In genomic region chr5:156559955-156560354, GRCh38 we compare ENCODE assay signal across 12 cellular contexts.
DNase-seq lines count a peak whose midpoint lies in the region; TF ChIP-seq lines count a peak whose summit lies in the region.
"Had no signal": no experiment of that assay in that cellular context is flagged by ENCODE, and none has a peak within 500 bp of the region (broad histone marks: within the 10 kb centered on the region; RNA-seq: fewer than 3 reads in every experiment).

No MANE protein-coding gene starts in this region.

- H3K4me1 ChIP-seq in adipocyte (ENCODE audit: control insufficient read depth, insufficient read depth, low read length) (no peaks in the 10 kb centered on the region), left ventricle myocardium inferior (peaks cover 5% of the 10 kb centered on the region)

- no peak overlapping the region for H3K27ac ChIP-seq in left ventricle myocardium inferior (replicated peaks)
- H3K27ac ChIP-seq: KMS-11 had no signal

- no peak for TF ChIP-seq CTCF in left ventricle myocardium inferior (IDR thresholded peaks at IDR 0.05; ENCODE audit: borderline replicate concordance)

- no peak overlapping the region for H3K9ac ChIP-seq in adipocyte (ENCODE audit: low read length)
- H3K9ac ChIP-seq: KMS-11 had no signal

- DNase-seq in NCI-H2227 (lab: John Stamatoyannopoulos, UW; ENCODE audit: unreplicated experiment), result peak; percentile 10
- no peak for DNase-seq in NCI-H2227 treated with DMSO at 0.1 percent for 48 hours (lab: John Stamatoyannopoulos, UW)
- DNase-seq in GM04504 (ENCODE audit: low read depth), result peak; percentile 19
- peak; percentile 39 for DNase-seq in adipocyte (ENCODE audit: low read depth)
- no peak for DNase-seq in ecto neural progenitor cell (ENCODE audit: low spot score)
- DNase-seq in left ventricle myocardium inferior, result no peak
- no peak for DNase-seq in dermis blood vessel endothelial cell
- DNase-seq: C1 segment of cervical spinal cord; CD4-positive, alpha-beta memory T cell; GOT3; H9 had no signal

- intact Hi-C loops in left ventricle myocardium inferior (cut with micrococcal nuclease), result no loop called here

- H3K27me3 ChIP-seq in adipocyte (replicated peaks; ENCODE audit: control insufficient read depth, insufficient read depth, low read length) (no peaks in the 10 kb centered on the region), left ventricle myocardium inferior (ENCODE audit: low read depth) (no peaks in the 10 kb centered on the region)

- H3K4me3 ChIP-seq in adipocyte (ENCODE audit: low read length) (no peak overlapping the region), left ventricle myocardium inferior (no peak overlapping the region)

- no peaks in the 10 kb centered on the region for H3K36me3 ChIP-seq in adipocyte (ENCODE audit: control insufficient read depth, insufficient read depth, low read length, severe bottlenecking)
- H3K36me3 ChIP-seq in left ventricle myocardium inferior, result no peaks in the 10 kb centered on the region

- H3K9me3 ChIP-seq in adipocyte (ENCODE audit: control insufficient read depth, low read length) (no peaks in the 10 kb centered on the region), left ventricle myocardium inferior (replicated peaks) (no peaks in the 10 kb centered on the region)

Comparison
In these comparisons a context has a peak if more than half of its experiments do, and no peak if none do; other contexts are left out.
1. DNase-seq: peak in NCI-H2227 (single experiment), GM04504 (single experiment) and adipocyte (single experiment); none in NCI-H2227 treated with DMSO at 0.1 percent for 48 hours (single experiment), ecto neural progenitor cell (single experiment), left ventricle myocardium inferior (single experiment) and dermis blood vessel endothelial cell (single experiment).